In the genomic region with DNA sequence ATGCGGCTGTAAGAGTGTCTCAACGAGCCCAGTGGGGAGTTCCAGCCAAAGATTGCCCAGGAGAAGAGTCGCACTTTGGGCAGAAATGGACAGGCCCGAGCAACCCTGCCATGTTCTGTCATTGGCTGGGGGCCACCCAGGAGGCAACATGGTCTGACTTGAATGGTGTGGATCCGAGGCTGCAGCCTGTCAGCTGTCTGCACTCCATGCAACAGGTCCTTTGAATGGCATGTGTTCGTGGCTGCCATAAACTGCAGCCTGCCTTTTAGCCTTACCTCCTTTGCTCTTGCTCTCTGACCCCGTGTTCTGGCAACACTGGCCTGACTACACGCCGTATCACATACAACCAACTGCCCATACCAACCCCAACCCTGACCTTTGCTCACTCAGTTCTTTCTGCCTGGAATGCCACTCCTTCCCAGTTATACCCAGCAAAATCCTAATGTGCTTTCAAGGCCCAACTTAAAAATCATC, we compare ENCODE assay signal across 9 cellular contexts. TPM values are rescaled to one million over a fixed set of nuclear protein-coding genes. Genes with fewer than 3 reads are reported as not detected.
DNase-seq lines count a peak whose midpoint lies in the region; FAIRE-seq and TF ChIP-seq lines count a peak whose summit lies in the region.
"Had no signal": no experiment of that assay in that cellular context is flagged by ENCODE, and none has a peak within 500 bp of the region (broad histone marks: within the 10 kb centered on the region; RNA-seq: fewer than 3 reads in every experiment).

No MANE protein-coding gene starts in this region.

- peak; percentile 70 for FAIRE-seq in GM12892 (lab: Jason Lieb, UNC)

- H3K9me3 ChIP-seq in neural progenitor cell (ENCODE audit: low read depth): no peaks in the 10 kb centered on the region

- TF ChIP-seq CTCF in CD14-positive monocyte (IDR thresholded peaks at IDR 0.05) (no peak), epithelial cell of esophagus (IDR thresholded peaks at IDR 0.05; ENCODE audit: insufficient read depth, low read depth, low read length, missing control alignments) (no peak), neural progenitor cell (IDR thresholded peaks at IDR 0.05) (no peak)

- no peaks in the 10 kb centered on the region for H4K20me1 ChIP-seq in neural progenitor cell (ENCODE audit: low read depth)

- H3K4me3 ChIP-seq in epithelial cell of esophagus (ENCODE audit: low read length): no peak overlapping the region
- no peak overlapping the region for H3K4me3 ChIP-seq in neural progenitor cell

- H3K27ac Mint-ChIP-seq in CD14-positive monocyte (peak overlapping the region; percentile 30 to 94 (median 81)), neural progenitor cell (peak overlapping the region; percentile 13)

- H3K27ac ChIP-seq in neural progenitor cell: no peak overlapping the region

- H3K9me3 Mint-ChIP-seq in CD14-positive monocyte: no peaks in the 10 kb centered on the region
- no peaks in the 10 kb centered on the region for H3K9me3 Mint-ChIP-seq in neural progenitor cell

- no peaks in the 10 kb centered on the region for H3K36me3 ChIP-seq in neural progenitor cell

- H3K4me2 ChIP-seq in neural progenitor cell: no peak overlapping the region

- H3F3A ChIP-seq in neural progenitor cell (ENCODE audit: low read depth): no peaks in the 10 kb centered on the region

- peaks cover 92% of the 10 kb centered on the region for H3K4me1 Mint-ChIP-seq in CD14-positive monocyte
- peaks cover 23% of the 10 kb centered on the region for H3K4me1 Mint-ChIP-seq in neural progenitor cell

- H3K4me1 ChIP-seq in neural progenitor cell: peaks cover 19% of the 10 kb centered on the region

- H3K27me3 Mint-ChIP-seq in CD14-positive monocyte (ENCODE audit: low read depth in 3 of 3) (peaks cover 0 to 2% (median 0%) of the 10 kb centered on the region in 3 donors), neural progenitor cell (ENCODE audit: insufficient read depth, low read depth) (peaks cover 9% of the 10 kb centered on the region)

- H3K9ac ChIP-seq in neural progenitor cell: no peak overlapping the region

- H3K4me3 Mint-ChIP-seq in CD14-positive monocyte (no peak overlapping the region), neural progenitor cell (no peak overlapping the region)

- peak; percentile 17; the same call in 1 of the 2 replicates for TF ChIP-seq POLR2A in GM12892 (IDR thresholded peaks at IDR 0.05; ENCODE audit: low read depth, low read length)

- H2AFZ ChIP-seq in neural progenitor cell (replicated peaks): no peak overlapping the region

- DNase-seq in CD14-positive monocyte (ENCODE audit: low spot score): no peak
- DNase-seq in GM12892 (ENCODE audit: insufficient read length): no peak
- DNase-seq in epithelial cell of esophagus (ENCODE audit: low read depth): peak; percentile 58
- no peak for DNase-seq in neural progenitor cell (ENCODE audit: low spot score)
- DNase-seq in MV-4-11 (lab: John Stamatoyannopoulos, UW): no peak
- no peak for DNase-seq in NCI-H1694 (lab: John Stamatoyannopoulos, UW)
- no peak for DNase-seq in NCI-H2081 treated with DMSO at 0.1 percent for 48 hours (lab: John Stamatoyannopoulos, UW)
- DNase-seq: effector CD4-positive, alpha-beta T cell; H7 had no signal

- no peaks in the 10 kb centered on the region for H3K79me2 ChIP-seq in neural progenitor cell (ENCODE audit: low read depth)

- peaks cover 24 to 26% of the 10 kb centered on the region in 2 donors for H3K36me3 Mint-ChIP-seq in CD14-positive monocyte
- H3K36me3 Mint-ChIP-seq in neural progenitor cell: no peaks in the 10 kb centered on the region

- no peaks in the 10 kb centered on the region for H3K27me3 ChIP-seq in neural progenitor cell

- intact Hi-C loops in CD14-positive monocyte (cut with micrococcal nuclease): no loop called here

RNA-seq across cellular contexts. Expression of gene IRF1, which starts 55.7 kb away (rescaled TPM):
- polyA plus RNA-seq in CD14-positive monocyte: 100 to 1,000 TPM; 125 to 129 TPM
- 29.9 TPM for polyA plus RNA-seq in GM12892 (2012; ENCODE audit: missing spikeins)
- total RNA-seq in neural progenitor cell (ENCODE audit: low replicate concordance): 3.7 and 7.1 TPM in 2 replicates
